ENCODE assay signal across 20 cellular contexts in the genomic region with DNA sequence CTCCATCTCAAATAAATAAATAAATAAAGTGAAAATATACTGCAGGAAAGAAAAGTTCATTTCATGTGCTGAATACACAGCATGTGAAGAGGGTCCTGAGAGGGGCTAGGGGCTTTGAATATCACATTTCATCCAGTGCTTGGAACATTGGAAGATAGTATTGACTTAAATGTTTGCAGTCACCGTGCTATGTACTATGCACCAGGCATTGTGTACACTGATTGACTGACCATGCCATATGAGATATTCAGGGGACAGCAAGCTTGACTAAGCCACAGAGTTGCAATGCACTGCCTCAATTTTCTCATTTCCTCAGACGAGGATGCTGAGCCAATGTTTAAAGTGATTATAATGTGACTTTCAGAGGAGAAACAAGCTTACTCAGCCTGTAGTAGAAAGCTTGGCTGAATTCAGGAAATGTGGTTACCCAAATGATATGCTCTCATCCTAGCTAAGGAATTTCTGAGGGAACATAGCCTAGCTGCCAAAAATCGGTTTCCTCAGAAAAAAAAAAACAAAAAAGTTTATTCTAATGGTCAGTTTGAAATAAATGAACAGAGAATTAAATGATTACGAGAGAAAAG.
A peak's percentile ranks its signal among the peaks of the same experiment; 100 is the strongest.
DNase-seq lines count a peak whose midpoint lies in the region; ATAC-seq, FAIRE-seq and TF ChIP-seq lines count a peak whose summit lies in the region.
"Had no signal": no experiment of that assay in that cellular context is flagged by ENCODE, and none has a peak within 500 bp of the region (broad histone marks: within the 10 kb centered on the region; RNA-seq: fewer than 3 reads in every experiment).

No MANE protein-coding gene starts in this region.

- no peak overlapping the region for H2AFZ ChIP-seq in keratinocyte (ENCODE audit: control insufficient read depth, low read length)
- H2AFZ ChIP-seq: hepatocyte had no signal

- 57% methylated on average over 4 of the region's 4 CpGs for WGBS in right cardiac atrium
- 70% methylated on average over 4 of the region's 4 CpGs for WGBS in esophagus muscularis mucosa

- no peak overlapping the region for H3K4me3 ChIP-seq in right cardiac atrium (ENCODE audit: low read length)
- no peak overlapping the region for H3K4me3 ChIP-seq in keratinocyte (ENCODE audit: control insufficient read depth in 2 of 3, extremely low read depth in 1 of 3, insufficient read depth in 2 of 3, low read depth in 1 of 3, low read length in 3 of 3)
- no peak overlapping the region for H3K4me3 ChIP-seq in mucosa of descending colon
- H3K4me3 ChIP-seq in esophagus muscularis mucosa: no peak overlapping the region
- H3K4me3 ChIP-seq: BLaER1, hepatocyte, lung had no signal

- H3K27me3 ChIP-seq in right cardiac atrium (ENCODE audit: control insufficient read depth, insufficient read depth) (no peaks in the 10 kb centered on the region), keratinocyte (ENCODE audit: control insufficient read depth, extremely low read depth, insufficient read depth, low read length) (no peaks in the 10 kb centered on the region), esophagus muscularis mucosa (no peaks in the 10 kb centered on the region)
- H3K27me3 ChIP-seq: BLaER1, hepatocyte, neutrophil had no signal

- H3K27ac ChIP-seq in right cardiac atrium (ENCODE audit: low read length) (no peak overlapping the region), keratinocyte (ENCODE audit: control insufficient read depth, insufficient read depth, low read length) (peak overlapping the region; percentile 5), esophagus muscularis mucosa (replicated peaks in 1 of 4) (no peak overlapping the region)
- H3K27ac ChIP-seq: BLaER1, hepatocyte, neutrophil had no signal

- H3K9ac ChIP-seq in keratinocyte (ENCODE audit: control insufficient read depth, extremely low read depth, insufficient read depth, low read length): no peak overlapping the region
- H3K9ac ChIP-seq: BLaER1 had no signal

- ATAC-seq in right cardiac atrium (peak; percentile 54 to 84), mucosa of descending colon (no peak)

- no peak for DNase-seq in right cardiac atrium
- DNase-seq in cardiac septum (ENCODE audit: low spot score): no peak
- peak; percentile 78 for DNase-seq in astrocyte of the hippocampus (ENCODE audit: low read depth, low spot score)
- no peak for DNase-seq in keratinocyte (ENCODE audit: low read depth, low spot score)
- DNase-seq in stimulated activated naive CD4-positive, alpha-beta T cell treated with Interleukin-2 at 50 U/mL for 16 hours (lab: John Stamatoyannopoulos, UW): no peak
- no peak for DNase-seq in mucosa of descending colon
- DNase-seq in OCI-M2 (lab: John Stamatoyannopoulos, UW; ENCODE audit: unreplicated experiment): no peak
- DNase-seq in esophagus muscularis mucosa (ENCODE audit: extremely low spot score): no peak
- DNase-seq: activated naive CD4-positive, alpha-beta T cell treated with anti-CD3 and anti-CD28 coated beads, Interleukin-2, amount 10 ng/mL, durations not matched to agents 7 days and 5 days; activated T-cell treated with anti-CD3 and anti-CD28 coated beads, Interleukin-2, amount 50 U/mL, for 48 hours; Calu3; KBM-7; NCI-H187; NCI-H345; stimulated activated CD4-positive, alpha-beta T cell treated with anti-CD3 and anti-CD28 coated beads, Interleukin-12 subunit alpha, Interleukin-12 subunit beta, amount 100 ng/mL, for 4 hours had no signal

- TF ChIP-seq CTCF in keratinocyte (optimal IDR thresholded peaks at IDR 0.05 in 1 of 3, IDR thresholded peaks at IDR 0.05 in 1 of 3, conservative IDR thresholded peaks at IDR 0.05 in 1 of 3; ENCODE audit: extremely low read depth in 1 of 3, insufficient read depth in 2 of 3, low read length in 3 of 3) (no peak), mucosa of descending colon (IDR thresholded peaks at IDR 0.05) (no peak), esophagus muscularis mucosa (IDR thresholded peaks at IDR 0.05) (no peak)

- H4K20me1 ChIP-seq in keratinocyte (ENCODE audit: control insufficient read depth, extremely low read depth, insufficient read depth, low read length): no peaks in the 10 kb centered on the region
- H4K20me1 ChIP-seq: BLaER1 had no signal

- H3K9me1 ChIP-seq in keratinocyte (ENCODE audit: control insufficient read depth, extremely low read depth, insufficient read depth, low read length): no peaks in the 10 kb centered on the region

- intact Hi-C loops in right cardiac atrium (cut with DNase I) (no loop called here), cardiac septum (cut with DNase I) (no loop called here), mucosa of descending colon (cut with DNase I, micrococcal nuclease) (no loop called here), esophagus muscularis mucosa (cut with DNase I) (no loop called here)

- H3K36me3 ChIP-seq in keratinocyte (ENCODE audit: control insufficient read depth in 2 of 2, extremely low read depth in 1 of 2, insufficient read depth in 2 of 2, low read length in 2 of 2): no peaks in the 10 kb centered on the region
- no peaks in the 10 kb centered on the region for H3K36me3 ChIP-seq in mucosa of descending colon (ENCODE audit: low read depth)
- H3K36me3 ChIP-seq in esophagus muscularis mucosa: peaks cover 0 to 6% (median 0%) of the 10 kb centered on the region in 4 donors
- H3K36me3 ChIP-seq: BLaER1, neutrophil had no signal

- no peak overlapping the region for H3K4me2 ChIP-seq in keratinocyte (ENCODE audit: control insufficient read depth, extremely low read depth, insufficient read depth, low read depth, low read length)
- H3K4me2 ChIP-seq: BLaER1, hepatocyte had no signal

- dilution Hi-C loops in keratinocyte (cut with MboI; ENCODE audit: extremely low pct_ligation_motif_present, low sequenced_read_pairs): no loop called here

- H3K4me1 ChIP-seq in right cardiac atrium (ENCODE audit: control insufficient read depth, insufficient read depth, low read length): peaks cover 4% of the 10 kb centered on the region
- H3K4me1 ChIP-seq in keratinocyte (ENCODE audit: control insufficient read depth, extremely low read depth, insufficient read depth, low read length): peaks cover 22% of the 10 kb centered on the region
- no peaks in the 10 kb centered on the region for H3K4me1 ChIP-seq in mucosa of descending colon (ENCODE audit: low read depth)
- H3K4me1 ChIP-seq in esophagus muscularis mucosa: peaks cover 0 to 6% (median 0%) of the 10 kb centered on the region in 4 donors
- H3K4me1 ChIP-seq: BLaER1 had no signal

- no peaks in the 10 kb centered on the region for H3K79me2 ChIP-seq in keratinocyte (ENCODE audit: control insufficient read depth, insufficient read depth, low read length)
- H3K79me2 ChIP-seq: hepatocyte had no signal

- FAIRE-seq in keratinocyte (lab: Jason Lieb, UNC): no peak
- FAIRE-seq: TTC549 had no signal

- no peak for TF ChIP-seq EP300 in esophagus muscularis mucosa (IDR thresholded peaks at IDR 0.05)

- H3K9me3 ChIP-seq in right cardiac atrium (ENCODE audit: control insufficient read depth, low read length) (no peaks in the 10 kb centered on the region), keratinocyte (ENCODE audit: control insufficient read depth, low read depth, low read length) (no peaks in the 10 kb centered on the region), mucosa of descending colon (no peaks in the 10 kb centered on the region), esophagus muscularis mucosa (no peaks in the 10 kb centered on the region)
- H3K9me3 ChIP-seq: BLaER1, neutrophil had no signal

- TF ChIP-seq POLR2A in esophagus muscularis mucosa (IDR thresholded peaks at IDR 0.05; ENCODE audit: low read depth): no peak
